8 cellular contexts compared by ENCODE assay signal in the genomic region with DNA sequence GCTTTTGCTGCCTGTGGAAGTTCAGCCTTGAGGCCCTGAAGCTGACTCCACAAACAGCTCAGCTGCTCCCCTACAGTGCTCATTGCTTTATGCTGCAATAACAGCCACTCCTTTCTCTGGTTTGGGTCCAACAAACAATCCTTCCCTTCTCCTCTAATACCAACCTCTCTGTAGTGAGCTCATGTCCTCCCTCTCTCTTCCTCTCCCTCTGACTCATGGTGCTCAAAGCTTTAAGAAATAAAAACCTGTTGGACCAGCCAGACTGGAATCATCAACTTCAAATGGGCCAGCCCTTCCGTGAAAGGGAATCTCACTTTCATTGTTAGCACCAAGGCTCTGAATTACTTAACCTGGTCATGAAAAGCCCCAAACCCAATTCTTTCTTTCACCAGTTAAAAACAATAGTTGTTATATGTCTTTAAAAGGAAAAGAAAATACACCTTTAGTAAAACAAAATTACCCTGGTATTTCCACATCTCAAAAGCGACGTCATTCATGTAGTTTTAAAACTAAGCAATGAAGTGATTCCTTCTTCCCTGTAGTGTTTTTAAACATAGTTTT.
DNase-seq lines count a peak whose midpoint lies in the region; ATAC-seq, FAIRE-seq and TF ChIP-seq lines count a peak whose summit lies in the region.

No MANE protein-coding gene starts in this region.

- no peak overlapping the region for H3K4me3 ChIP-seq in H7 (ENCODE audit: insufficient read depth, low read depth, low read length)
- H3K4me3 ChIP-seq in colonic mucosa: no peak overlapping the region

- H3K27me3 Mint-ChIP-seq in nephron progenitor cell (ENCODE audit: low read depth, poor library complexity): peaks cover 3% of the 10 kb centered on the region

- H3K27ac ChIP-seq in colonic mucosa: peak overlapping the region; percentile 45

- no peak for ATAC-seq in GM19324 (IDR thresholded peaks at IDR 0.05; ENCODE audit: low FRiP score, unreplicated experiment)

- H3K4me1 Mint-ChIP-seq in nephron progenitor cell: peaks cover 58% of the 10 kb centered on the region

- no peaks in the 10 kb centered on the region for H3K27me3 ChIP-seq in H7 (ENCODE audit: control insufficient read depth, insufficient read depth, low read length)
- H3K27me3 ChIP-seq in colonic mucosa: no peaks in the 10 kb centered on the region

- TF ChIP-seq CTCF in colonic mucosa (IDR thresholded peaks at IDR 0.05) (no peak), nephron progenitor cell (IDR thresholded peaks at IDR 0.05) (no peak)

- peaks cover 21% of the 10 kb centered on the region for H3K36me3 Mint-ChIP-seq in nephron progenitor cell (ENCODE audit: low read depth)

- H3K4me3 Mint-ChIP-seq in nephron progenitor cell: no peak overlapping the region

- no peak for FAIRE-seq in frontal cortex (lab: Jason Lieb, UNC)

- H3K4me1 ChIP-seq in colonic mucosa: no peaks in the 10 kb centered on the region

- H3K36me3 ChIP-seq in H7 (replicated peaks; ENCODE audit: control insufficient read depth, insufficient read depth, low read length) (no peaks in the 10 kb centered on the region), colonic mucosa (no peaks in the 10 kb centered on the region)

- peak; percentile 79 for DNase-seq in DMS153 treated with DMSO at 0.1 percent for 48 hours (lab: John Stamatoyannopoulos, UW; ENCODE audit: unreplicated experiment)
- peak; percentile 6 for DNase-seq in H7
- peak; percentile 89 for DNase-seq in NCI-H510A (lab: John Stamatoyannopoulos, UW)
- peak; percentile 85 for DNase-seq in colonic mucosa
- DNase-seq in nephron progenitor cell: no peak
- no peak for DNase-seq in frontal cortex (ENCODE audit: low spot score in 2 of 2)
- DNase-seq in OCI-M2 (lab: John Stamatoyannopoulos, UW; ENCODE audit: unreplicated experiment): no peak

- H3K27ac Mint-ChIP-seq in nephron progenitor cell: peak overlapping the region; percentile 39

- H3K9ac ChIP-seq in colonic mucosa (ENCODE audit: low read depth in 2 of 2, low read length in 2 of 2): peak overlapping the region in 1 of 2 donors; percentile 34

- H3K9me3 ChIP-seq in colonic mucosa: no peaks in the 10 kb centered on the region

- intact Hi-C loops in colonic mucosa (cut with DNase I): no loop called here

- peaks cover 30% of the 10 kb centered on the region for H3K9me3 Mint-ChIP-seq in nephron progenitor cell

Comparison
In these comparisons a context has a peak if more than half of its experiments do, and no peak if none do; other contexts are left out.
1. DNase-seq: peak in DMS153 treated with DMSO at 0.1 percent for 48 hours (single experiment), H7 (single experiment), NCI-H510A (single experiment) and colonic mucosa (single experiment); none in nephron progenitor cell (single experiment), frontal cortex (0 of 2) and OCI-M2 (single experiment).